Comparison of ENCODE assay signal across 8 cellular contexts in genomic region chr12:32535260-32535999, GRCh38.
DNase-seq lines count a peak whose midpoint lies in the region; ATAC-seq, FAIRE-seq and TF ChIP-seq lines count a peak whose summit lies in the region.

No MANE protein-coding gene starts in this region.

- 0 out of 2 replicates have a peak, but pooled peaks cover 3% of the 10 kb centered on the region for H4K20me1 ChIP-seq in HepG2 (ENCODE audit: insufficient read depth, low read length)

- H3K36me3 ChIP-seq in HepG2 (replicated peaks in 1 of 2; ENCODE audit: control insufficient read depth in 1 of 2, insufficient read depth in 2 of 2, low read length in 2 of 2): no peaks in the 10 kb centered on the region; a peak in 1 of 5 replicates
- H3K36me3 ChIP-seq in suprapubic skin: no peaks in the 10 kb centered on the region

- peak overlapping the region; percentile 64 for H3K27ac ChIP-seq in HepG2 (ENCODE audit: extremely low read length, insufficient read depth, low read length)
- H3K27ac ChIP-seq in suprapubic skin: peak overlapping the region; percentile 63

- H3K27me3 ChIP-seq in HepG2 (ENCODE audit: control insufficient read depth in 1 of 2, insufficient read depth in 2 of 2, low read length in 2 of 2) (no peaks in the 10 kb centered on the region), suprapubic skin (no peaks in the 10 kb centered on the region)

- H3K4me3 ChIP-seq in HepG2 (replicated peaks in 1 of 3; ENCODE audit: insufficient read depth in 1 of 3, low read depth in 2 of 3, low read length in 3 of 3) (peak overlapping the region; percentile 66 to 79 (median 71)), suprapubic skin (peak overlapping the region; percentile 38)

- FAIRE-seq in HTR-8/SVneo (lab: Jason Lieb, UNC): no peak
- FAIRE-seq in HepG2 (lab: Jason Lieb, UNC): no peak

- peaks cover 68% of the 10 kb centered on the region for H3K4me1 ChIP-seq in HepG2 (ENCODE audit: insufficient read depth, low read length)
- peaks cover 29% of the 10 kb centered on the region for H3K4me1 ChIP-seq in suprapubic skin

- H3K4me3 Mint-ChIP-seq in chondrocyte (ENCODE audit: unreplicated experiment): peak overlapping the region; percentile 66
- H3K4me3 Mint-ChIP-seq in activated CD4-positive, alpha-beta T cell treated with anti-CD3 and anti-CD28 coated beads, Interleukin-2, amount 10 ng/mL, durations not matched to agents 7 days and 5 days: no peak overlapping the region

- intact Hi-C loops in HepG2 (cut with micrococcal nuclease; ENCODE audit: unreplicated experiment): loop anchor here (2.0 kb wide), 1 partner anchor 81 kb away; no protein-coding TSS in a partner anchor

- H3K4me2 ChIP-seq in HepG2 (ENCODE audit: low read depth, low read length): peak overlapping the region; percentile 76

- in situ Hi-C loops in HepG2 (cut with HindIII; ENCODE audit: extremely low pct_ligation_motif_present, low pct_unique_long_range_greater_than_20kb): no loop called here
- in situ Hi-C loops in GM13977 (cut with MboI; ENCODE audit: low pct_unique_long_range_greater_than_20kb, low sequenced_read_pairs, unreplicated experiment): no loop called here

- peaks cover 41% of the 10 kb centered on the region for H3K79me2 ChIP-seq in HepG2 (ENCODE audit: insufficient read depth, low read length)

- H3K36me3 Mint-ChIP-seq in chondrocyte (ENCODE audit: low read depth): peaks cover 3% of the 10 kb centered on the region
- H3K36me3 Mint-ChIP-seq in activated CD4-positive, alpha-beta T cell treated with anti-CD3 and anti-CD28 coated beads, Interleukin-2, amount 10 ng/mL, durations not matched to agents 7 days and 5 days (ENCODE audit: low read depth): no peaks in the 10 kb centered on the region

- TF ChIP-seq POLR2A in HepG2 (IDR thresholded peaks at IDR 0.05; ENCODE audit: insufficient read depth in 1 of 2, low read depth in 2 of 2, low read length in 2 of 2) (no peak), suprapubic skin (IDR thresholded peaks at IDR 0.05) (no peak)

- DNase-seq in DMS53 (lab: John Stamatoyannopoulos, UW): peak; percentile 95
- DNase-seq in HTR-8/SVneo (ENCODE audit: insufficient read length, low spot score): peak; percentile 20
- peak; percentile 74 for DNase-seq in NOMO-1 treated with DMSO at 0.1 percent for 48 hours (lab: John Stamatoyannopoulos, UW; ENCODE audit: unreplicated experiment)
- no peak for DNase-seq in chondrocyte (ENCODE audit: low spot score)
- DNase-seq in HepG2 (ENCODE audit: low spot score): peak; percentile 33
- DNase-seq in suprapubic skin (ENCODE audit: low spot score in 2 of 2): peak; percentile 75 to 83
- no peak for DNase-seq in GM13977 (ENCODE audit: low spot score)
- DNase-seq in activated CD4-positive, alpha-beta T cell treated with anti-CD3 and anti-CD28 coated beads, Interleukin-2, amount 10 ng/mL, durations not matched to agents 7 days and 5 days: no peak

- H3K9me3 ChIP-seq in HepG2 (ENCODE audit: low read length): no peaks in the 10 kb centered on the region
- H3K9me3 ChIP-seq in suprapubic skin: no peaks in the 10 kb centered on the region

- H3K9me3 Mint-ChIP-seq in chondrocyte (ENCODE audit: low read depth): no peaks in the 10 kb centered on the region
- H3K9me3 Mint-ChIP-seq in activated CD4-positive, alpha-beta T cell treated with anti-CD3 and anti-CD28 coated beads, Interleukin-2, amount 10 ng/mL, durations not matched to agents 7 days and 5 days: no peaks in the 10 kb centered on the region

- TF ChIP-seq CTCF in chondrocyte (IDR thresholded peaks at IDR 0.05) (no peak), HepG2 (CRISPR knock-in tag; IDR thresholded peaks at IDR 0.05) (0 out of 2 replicates have a peak, but pooled peaks have one; percentile 10), suprapubic skin (IDR thresholded peaks at IDR 0.05) (no peak), GM13977 (IDR thresholded peaks at IDR 0.05; ENCODE audit: extremely low read depth, insufficient read depth, missing control alignments) (no peak)

- POLR2A ChIA-PET in HepG2 (lab: Yijun Ruan, JAX): no interaction called here
- POLR2A ChIA-PET in activated CD4-positive, alpha-beta T cell treated with anti-CD3 and anti-CD28 coated beads, Interleukin-2, amount 10 ng/mL, durations not matched to agents 7 days and 5 days (lab: Charles Lee): no interaction called here

- H3K27ac Mint-ChIP-seq in chondrocyte (ENCODE audit: unreplicated experiment): peak overlapping the region; percentile 92
- H3K27ac Mint-ChIP-seq in activated CD4-positive, alpha-beta T cell treated with anti-CD3 and anti-CD28 coated beads, Interleukin-2, amount 10 ng/mL, durations not matched to agents 7 days and 5 days: no peak overlapping the region

- H2AFZ ChIP-seq in HepG2 (ENCODE audit: low read length): no peak overlapping the region

- TF ChIP-seq EP300 in HepG2 (IDR thresholded peaks at IDR 0.05; ENCODE audit: low read depth in 2 of 2, low read length in 2 of 2): no peak
- no peak for TF ChIP-seq EP300 in HepG2 (CRISPR knock-in tag; IDR thresholded peaks at IDR 0.05; ENCODE audit: borderline replicate concordance)
- no peak for TF ChIP-seq EP300 in suprapubic skin (IDR thresholded peaks at IDR 0.05)

- H3K27me3 Mint-ChIP-seq in chondrocyte (ENCODE audit: low read depth): no peaks in the 10 kb centered on the region
- H3K27me3 Mint-ChIP-seq in activated CD4-positive, alpha-beta T cell treated with anti-CD3 and anti-CD28 coated beads, Interleukin-2, amount 10 ng/mL, durations not matched to agents 7 days and 5 days: peaks cover 22% of the 10 kb centered on the region

- CTCF ChIA-PET in HepG2 (lab: Yijun Ruan, JAX; ENCODE audit: low intra/inter-chr PET ratio, low total read pairs): no interaction called here
- CTCF ChIA-PET in activated CD4-positive, alpha-beta T cell treated with anti-CD3 and anti-CD28 coated beads, Interleukin-2, amount 10 ng/mL, durations not matched to agents 7 days and 5 days (lab: Charles Lee): interaction anchor here (0.6 kb wide), 2 partner anchors 24 to 103 kb away, joined by 4 to 5 read pairs; no protein-coding TSS in a partner anchor

- ATAC-seq in HepG2: peak; percentile 83

- no TSS peak for BruUV-seq in HepG2 (replicated peaks; lab: Mats Ljungman, UMichigan)

- peaks cover 54% of the 10 kb centered on the region for H3K4me1 Mint-ChIP-seq in chondrocyte (ENCODE audit: low read depth)
- peaks cover 13% of the 10 kb centered on the region for H3K4me1 Mint-ChIP-seq in activated CD4-positive, alpha-beta T cell treated with anti-CD3 and anti-CD28 coated beads, Interleukin-2, amount 10 ng/mL, durations not matched to agents 7 days and 5 days

- TF ChIP-seq RAD21 in HepG2 (CRISPR knock-in tag; IDR thresholded peaks at IDR 0.05): no peak

- peak overlapping the region; percentile 65 for H3K9ac ChIP-seq in HepG2 (ENCODE audit: insufficient read depth, low read depth, low read length)

- WGBS in HepG2 (ENCODE audit: low lambda C conversion rate): 0% methylated on average over 6 of the region's 6 CpGs
- WGBS in suprapubic skin: 3% methylated on average over 6 of the region's 6 CpGs

TF ChIP-seq in HepG2, 621 proteins besides CTCF, POLR2A, EP300 and RAD21 (continues in another document):
- TF ChIP-seq KMT2A (CRISPR knock-in tag; IDR thresholded peaks at IDR 0.05): no peak
- TF ChIP-seq PRDM15 (CRISPR knock-in tag; IDR thresholded peaks at IDR 0.05): peak; percentile 38; the same call in 1 of the 2 replicates
- TF ChIP-seq HOXD1 (CRISPR knock-in tag; IDR thresholded peaks at IDR 0.05): no peak
- 0 out of 2 replicates have a peak, but pooled peaks have one; percentile 34 for TF ChIP-seq KAT7 (CRISPR knock-in tag; IDR thresholded peaks at IDR 0.05; ENCODE audit: borderline replicate concordance)
- no peak for TF ChIP-seq NR2F6 (IDR thresholded peaks at IDR 0.05)
- no peak for TF ChIP-seq NR2F6 (CRISPR knock-in tag; IDR thresholded peaks at IDR 0.05)
- peak; percentile 72; the same call in 1 of the 2 replicates for TF ChIP-seq ZNF768 (CRISPR knock-in tag; IDR thresholded peaks at IDR 0.05)
- 0 out of 2 replicates have a peak, but pooled peaks have one; percentile 22 for TF ChIP-seq KMT2B (CRISPR knock-in tag; IDR thresholded peaks at IDR 0.05)
- 0 out of 2 replicates have a peak, but pooled peaks have one; percentile 23 for TF ChIP-seq TBX2 (CRISPR knock-in tag; IDR thresholded peaks at IDR 0.05; ENCODE audit: borderline replicate concordance)
- peak; percentile 81; the same call in 1 of the 2 replicates for TF ChIP-seq TFAP4 (IDR thresholded peaks at IDR 0.05; ENCODE audit: borderline replicate concordance, low read depth)
- no peak for TF ChIP-seq PLRG1 (conservative IDR thresholded peaks at IDR 0.05)
- no peak for TF ChIP-seq KAT8 (CRISPR knock-in tag; IDR thresholded peaks at IDR 0.05)
- TF ChIP-seq JUND (CRISPR knock-in tag; IDR thresholded peaks at IDR 0.05): no peak

Comparison
In these comparisons a context has a peak if more than half of its experiments do, and no peak if none do; other contexts are left out.
1. DNase-seq: peak in DMS53 (single experiment), HTR-8/SVneo (single experiment), NOMO-1 treated with DMSO at 0.1 percent for 48 hours (single experiment), HepG2 (single experiment) and suprapubic skin (2 of 2); none in chondrocyte (single experiment), GM13977 (single experiment) and activated CD4-positive, alpha-beta T cell treated with anti-CD3 and anti-CD28 coated beads, Interleukin-2, amount 10 ng/mL, durations not matched to agents 7 days and 5 days (single experiment).